Comparison of ENCODE assay signal across 10 cellular contexts in genomic region chr15:62506217-62506805, GRCh38.
DNase-seq lines count a peak whose midpoint lies in the region; ATAC-seq and TF ChIP-seq lines count a peak whose summit lies in the region.
"Had no signal": no experiment of that assay in that cellular context is flagged by ENCODE, and none has a peak within 500 bp of the region (broad histone marks: within the 10 kb centered on the region; RNA-seq: fewer than 3 reads in every experiment).

No MANE protein-coding gene starts in this region.

- intact Hi-C loops in left lung (cut with DNase I): no loop called here
- intact Hi-C loops in tibial artery (cut with DNase I; ENCODE audit: low total_unique reads): no loop called here

- ATAC-seq in left lung: peak; percentile 77
- no peak for ATAC-seq in HG02884 (IDR thresholded peaks at IDR 0.05; ENCODE audit: unreplicated experiment)
- ATAC-seq in GM19351 (IDR thresholded peaks at IDR 0.05; ENCODE audit: unreplicated experiment): no peak
- no peak for ATAC-seq in GM18861 (IDR thresholded peaks at IDR 0.05; ENCODE audit: unreplicated experiment)

- H3K4me3 ChIP-seq in left lung (no peak overlapping the region), tibial artery (no peak overlapping the region)

- H3K27me3 ChIP-seq in left lung (no peaks in the 10 kb centered on the region), tibial artery (no peaks in the 10 kb centered on the region)

- H3K4me1 ChIP-seq in left lung (peaks cover 10 to 16% of the 10 kb centered on the region in 2 donors), tibial artery (peaks cover 0 to 35% (median 21%) of the 10 kb centered on the region in 4 donors)

- DNase-seq in HS-27A (ENCODE audit: low read depth) (peak; percentile 51), brain pericyte (ENCODE audit: low read depth, low spot score) (peak; percentile 42), left lung (no peak), tibial artery (no peak), HuH-7.5 (ENCODE audit: low spot score) (no peak)
- DNase-seq: activated CD4-positive, alpha-beta T cell treated with anti-CD3 and anti-CD28 coated beads for 1 hour; NCI-H446 treated with DMSO at 0.1 percent for 48 hours had no signal

- H3K9me3 ChIP-seq in left lung: no peaks in the 10 kb centered on the region
- no peaks in the 10 kb centered on the region for H3K9me3 ChIP-seq in tibial artery

- TF ChIP-seq CTCF in left lung (IDR thresholded peaks at IDR 0.05) (no peak), tibial artery (IDR thresholded peaks at IDR 0.05) (no peak)

- H3K27ac ChIP-seq in left lung: no peak overlapping the region
- H3K27ac ChIP-seq in tibial artery: peak overlapping the region; percentile 45 to 51

- H3K36me3 ChIP-seq in left lung: no peaks in the 10 kb centered on the region
- H3K36me3 ChIP-seq in tibial artery: no peaks in the 10 kb centered on the region

Comparison
In these comparisons a context has a peak if more than half of its experiments do, and no peak if none do; other contexts are left out.
1. DNase-seq: peak in HS-27A (single experiment) and brain pericyte (single experiment); none in left lung (0 of 2), tibial artery (0 of 2) and HuH-7.5 (single experiment).
2. H3K27ac ChIP-seq: peak in tibial artery (2 of 2); none in left lung (0 of 2).